Comparison of ENCODE assay signal across 9 cellular contexts in the genomic region with DNA sequence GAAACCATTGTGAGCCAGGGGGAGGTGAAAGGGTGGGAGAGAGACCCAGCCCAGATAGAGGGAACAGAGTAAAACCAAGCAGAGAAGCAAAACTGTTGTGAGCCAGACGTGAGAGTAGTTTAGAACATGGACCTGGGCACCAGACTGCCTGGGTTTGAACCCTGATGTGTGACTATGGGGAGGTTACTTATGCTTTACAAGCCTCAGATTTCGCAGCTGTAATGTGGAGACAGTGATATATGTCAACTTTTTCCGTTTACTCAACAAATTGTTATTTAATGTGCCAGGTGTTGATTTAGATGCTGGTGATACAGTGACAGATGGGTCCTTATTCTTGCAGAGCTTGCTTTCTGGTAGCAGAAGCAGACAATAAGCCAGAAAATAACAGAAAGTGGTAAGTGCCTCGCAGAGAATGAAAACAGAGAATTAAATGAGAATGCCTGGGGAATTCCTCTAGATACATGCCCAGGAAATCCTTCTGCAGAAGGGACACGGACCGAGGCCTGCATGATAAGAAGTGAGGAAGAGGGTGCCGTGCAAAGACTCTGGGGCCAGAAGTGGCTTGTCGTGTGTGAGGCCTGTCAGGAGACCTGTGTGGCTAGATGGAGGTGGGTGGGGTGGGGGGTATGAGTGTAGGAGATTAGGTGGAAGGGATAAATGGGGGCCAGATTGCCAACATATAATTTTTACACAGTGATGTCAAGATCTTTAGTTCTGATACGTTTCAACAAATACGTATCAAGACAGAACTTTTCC. TPM values are rescaled to one million over a fixed set of nuclear protein-coding genes. Genes with fewer than 3 reads are reported as not detected.
A peak's percentile ranks its signal among the peaks of the same experiment; 100 is the strongest.
DNase-seq lines count a peak whose midpoint lies in the region; ATAC-seq and TF ChIP-seq lines count a peak whose summit lies in the region.
"Had no signal": no experiment of that assay in that cellular context is flagged by ENCODE, and none has a peak within 500 bp of the region (broad histone marks: within the 10 kb centered on the region; RNA-seq: fewer than 3 reads in every experiment).

No MANE protein-coding gene starts in this region.

- TF ChIP-seq CTCF in adrenal gland (IDR thresholded peaks at IDR 0.05) = no peak
- TF ChIP-seq CTCF in coronary artery (IDR thresholded peaks at IDR 0.05) = no peak
- no peak for TF ChIP-seq CTCF in CD14-positive monocyte (IDR thresholded peaks at IDR 0.05)
- no peak for TF ChIP-seq CTCF in WTC11 (IDR thresholded peaks at IDR 0.05)

- H3K4me2 ChIP-seq in BLaER1 = peak overlapping the region; percentile 20

- CTCF ChIA-PET in WTC11 (lab: Charles Lee) = no interaction called here

- H3K36me3 ChIP-seq in BLaER1 = no peaks in the 10 kb centered on the region
- H3K36me3 ChIP-seq in adrenal gland (replicated peaks in 1 of 2) = no peaks in the 10 kb centered on the region

- no peak overlapping the region for H3K27ac Mint-ChIP-seq in stimulated activated memory B cell treated with anti-CD40 and anti-IgM and Interleukin-4, amounts not matched to agents 10 μg/mL and 1 μg/mL and 100 μg/mL, for 72 hours
- H3K27ac Mint-ChIP-seq in CD14-positive monocyte = no peak overlapping the region
- no peak overlapping the region for H3K27ac Mint-ChIP-seq in WTC11
- H3K27ac Mint-ChIP-seq: naive thymus-derived CD8-positive, alpha-beta T cell had no signal

- H3K4me3 Mint-ChIP-seq in stimulated activated memory B cell treated with anti-CD40 and anti-IgM and Interleukin-4, amounts not matched to agents 10 μg/mL and 1 μg/mL and 100 μg/mL, for 72 hours = no peak overlapping the region
- H3K4me3 Mint-ChIP-seq in CD14-positive monocyte (no peak overlapping the region), WTC11 (no peak overlapping the region)

- H3K4me1 ChIP-seq in BLaER1 = peaks cover 15% of the 10 kb centered on the region
- peaks cover 26 to 42% of the 10 kb centered on the region in 2 donors for H3K4me1 ChIP-seq in adrenal gland (replicated peaks in 1 of 2)

- peaks cover 38% of the 10 kb centered on the region for H3K4me1 Mint-ChIP-seq in stimulated activated memory B cell treated with anti-CD40 and anti-IgM and Interleukin-4, amounts not matched to agents 10 μg/mL and 1 μg/mL and 100 μg/mL, for 72 hours
- peaks cover 21% of the 10 kb centered on the region for H3K4me1 Mint-ChIP-seq in CD14-positive monocyte
- no peaks in the 10 kb centered on the region for H3K4me1 Mint-ChIP-seq in WTC11

- H3K9me3 Mint-ChIP-seq in stimulated activated memory B cell treated with anti-CD40 and anti-IgM and Interleukin-4, amounts not matched to agents 10 μg/mL and 1 μg/mL and 100 μg/mL, for 72 hours = peaks cover 2% of the 10 kb centered on the region
- H3K9me3 Mint-ChIP-seq in CD14-positive monocyte (peaks cover 0 to 2% (median 0%) of the 10 kb centered on the region in 7 donors), WTC11 (peaks cover 5% of the 10 kb centered on the region; the same call in 1 of the 2 replicates)
- H3K9me3 Mint-ChIP-seq: naive thymus-derived CD8-positive, alpha-beta T cell had no signal

- WGBS in adrenal gland, 4 donors = 51 to 61% (median 59%) methylated on average over 10 of the region's 10 CpGs

- no peak overlapping the region for H3K4me3 ChIP-seq in BLaER1
- H3K4me3 ChIP-seq in adrenal gland = no peak overlapping the region
- H3K4me3 ChIP-seq in coronary artery = no peak overlapping the region

- H3K27me3 Mint-ChIP-seq in stimulated activated memory B cell treated with anti-CD40 and anti-IgM and Interleukin-4, amounts not matched to agents 10 μg/mL and 1 μg/mL and 100 μg/mL, for 72 hours = no peaks in the 10 kb centered on the region
- H3K27me3 Mint-ChIP-seq in CD14-positive monocyte (ENCODE audit: low read depth in 3 of 3) (peaks cover 0 to 4% (median 0%) of the 10 kb centered on the region in 3 donors), WTC11 (ENCODE audit: low read depth) (no peaks in the 10 kb centered on the region)
- H3K27me3 Mint-ChIP-seq: naive thymus-derived CD8-positive, alpha-beta T cell had no signal

- H3K27me3 ChIP-seq in BLaER1 (no peaks in the 10 kb centered on the region), adrenal gland (no peaks in the 10 kb centered on the region)

- no peak for TF ChIP-seq POLR2A in adrenal gland (IDR thresholded peaks at IDR 0.05)

- DNase-seq in adrenal gland = no peak
- no peak for DNase-seq in coronary artery (ENCODE audit: low spot score)
- DNase-seq in CD14-positive monocyte (ENCODE audit: low spot score) = no peak
- no peak for DNase-seq in WTC11 (ENCODE audit: low spot score)

- no peak overlapping the region for H3K9ac ChIP-seq in BLaER1

- intact Hi-C loops in adrenal gland (cut with DNase I) (no loop called here), CD14-positive monocyte (cut with micrococcal nuclease) (no loop called here)

- peaks cover 4% of the 10 kb centered on the region for H3K36me3 Mint-ChIP-seq in stimulated activated memory B cell treated with anti-CD40 and anti-IgM and Interleukin-4, amounts not matched to agents 10 μg/mL and 1 μg/mL and 100 μg/mL, for 72 hours
- H3K36me3 Mint-ChIP-seq in CD14-positive monocyte (no peaks in the 10 kb centered on the region), WTC11 (no peaks in the 10 kb centered on the region)

- peaks cover 5% of the 10 kb centered on the region; the same call in 1 of the 2 replicates for H4K20me1 ChIP-seq in BLaER1

- ATAC-seq in GM19372 (IDR thresholded peaks at IDR 0.05; ENCODE audit: low read depth, unreplicated experiment) = peak; percentile 34
- ATAC-seq in HG03442 (IDR thresholded peaks at IDR 0.05; ENCODE audit: unreplicated experiment) = peak; percentile 10
- ATAC-seq in stimulated activated memory B cell treated with anti-CD40 and anti-IgM and Interleukin-4, amounts not matched to agents 10 μg/mL and 1 μg/mL and 100 μg/mL, for 72 hours = peak; percentile 67
- no peak; the same call in 1 of the 2 replicates for ATAC-seq in WTC11

- H3K9me3 ChIP-seq in BLaER1 = no peaks in the 10 kb centered on the region
- H3K9me3 ChIP-seq in adrenal gland (replicated peaks in 1 of 3) = no peaks in the 10 kb centered on the region

- POLR2A ChIA-PET in WTC11 (lab: Charles Lee) = no interaction called here

- H3K27ac ChIP-seq in BLaER1 (no peak overlapping the region), adrenal gland (peak overlapping the region in 3 of 5 donors; percentile 62 to 76 (median 72)), coronary artery (peak overlapping the region in 1 of 2 donors; percentile 11)

TF ChIP-seq in WTC11, 78 proteins besides CTCF, POLR2A, EP300 and RAD21 (continues in another document):
- TF ChIP-seq TCF7 (CRISPR knock-in tag; IDR thresholded peaks at IDR 0.05; ENCODE audit: low read depth) = no peak
- no peak for TF ChIP-seq ZBTB21 (CRISPR knock-in tag; IDR thresholded peaks at IDR 0.05; ENCODE audit: borderline replicate concordance)
- no peak for TF ChIP-seq ZNF219 (CRISPR knock-in tag; IDR thresholded peaks at IDR 0.05; ENCODE audit: borderline replicate concordance)
- TF ChIP-seq FOXJ3 (CRISPR knock-in tag; IDR thresholded peaks at IDR 0.05; ENCODE audit: borderline replicate concordance) = no peak
- TF ChIP-seq SMAD4 (CRISPR knock-in tag; IDR thresholded peaks at IDR 0.05) = no peak
- no peak for TF ChIP-seq E2F4 (CRISPR knock-in tag; IDR thresholded peaks at IDR 0.05; ENCODE audit: borderline replicate concordance, low read depth)
- TF ChIP-seq ZNF121 (CRISPR knock-in tag; IDR thresholded peaks at IDR 0.05) = no peak
- TF ChIP-seq, protein P1, sequence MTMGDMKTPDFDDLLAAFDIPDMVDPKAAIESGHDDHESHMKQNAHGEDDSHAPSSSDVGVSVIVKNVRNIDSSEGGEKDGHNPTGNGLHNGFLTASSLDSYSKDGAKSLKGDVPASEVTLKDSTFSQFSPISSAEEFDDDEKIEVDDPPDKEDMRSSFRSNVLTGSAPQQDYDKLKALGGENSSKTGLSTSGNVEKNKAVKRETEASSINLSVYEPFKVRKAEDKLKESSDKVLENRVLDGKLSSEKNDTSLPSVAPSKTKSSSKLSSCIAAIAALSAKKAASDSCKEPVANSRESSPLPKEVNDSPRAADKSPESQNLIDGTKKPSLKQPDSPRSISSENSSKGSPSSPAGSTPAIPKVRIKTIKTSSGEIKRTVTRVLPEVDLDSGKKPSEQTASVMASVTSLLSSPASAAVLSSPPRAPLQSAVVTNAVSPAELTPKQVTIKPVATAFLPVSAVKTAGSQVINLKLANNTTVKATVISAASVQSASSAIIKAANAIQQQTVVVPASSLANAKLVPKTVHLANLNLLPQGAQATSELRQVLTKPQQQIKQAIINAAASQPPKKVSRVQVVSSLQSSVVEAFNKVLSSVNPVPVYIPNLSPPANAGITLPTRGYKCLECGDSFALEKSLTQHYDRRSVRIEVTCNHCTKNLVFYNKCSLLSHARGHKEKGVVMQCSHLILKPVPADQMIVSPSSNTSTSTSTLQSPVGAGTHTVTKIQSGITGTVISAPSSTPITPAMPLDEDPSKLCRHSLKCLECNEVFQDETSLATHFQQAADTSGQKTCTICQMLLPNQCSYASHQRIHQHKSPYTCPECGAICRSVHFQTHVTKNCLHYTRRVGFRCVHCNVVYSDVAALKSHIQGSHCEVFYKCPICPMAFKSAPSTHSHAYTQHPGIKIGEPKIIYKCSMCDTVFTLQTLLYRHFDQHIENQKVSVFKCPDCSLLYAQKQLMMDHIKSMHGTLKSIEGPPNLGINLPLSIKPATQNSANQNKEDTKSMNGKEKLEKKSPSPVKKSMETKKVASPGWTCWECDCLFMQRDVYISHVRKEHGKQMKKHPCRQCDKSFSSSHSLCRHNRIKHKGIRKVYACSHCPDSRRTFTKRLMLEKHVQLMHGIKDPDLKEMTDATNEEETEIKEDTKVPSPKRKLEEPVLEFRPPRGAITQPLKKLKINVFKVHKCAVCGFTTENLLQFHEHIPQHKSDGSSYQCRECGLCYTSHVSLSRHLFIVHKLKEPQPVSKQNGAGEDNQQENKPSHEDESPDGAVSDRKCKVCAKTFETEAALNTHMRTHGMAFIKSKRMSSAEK (CRISPR knock-in tag; IDR thresholded peaks at IDR 0.05; ENCODE audit: borderline replicate concordance) = no peak
- TF ChIP-seq ZNF396 (CRISPR knock-in tag; IDR thresholded peaks at IDR 0.05; ENCODE audit: borderline replicate concordance) = no peak
- TF ChIP-seq TEAD1 (CRISPR knock-in tag; IDR thresholded peaks at IDR 0.05) = no peak

RNA-seq across cellular contexts. Expression of gene KAT2B, which starts 15.0 kb away (rescaled TPM):
- total RNA-seq in adrenal gland (10 to 100 TPM; 17.0 to 32.2 (median 21.3) TPM), WTC11 (2021) (1.4 to 2.7 TPM (median 2.0 TPM) in 3 replicates)
- polyA plus RNA-seq in adrenal gland (10 to 100 TPM in 2 of 3 donors, 1 to 10 TPM in 1; 5.4 to 16.7 (median 10.6) TPM), CD14-positive monocyte (1 to 10 TPM; 2.7 to 3.5 TPM)

RNA-seq across cellular contexts. Expression of gene PP2D1, which starts 43.1 kb away (rescaled TPM):
- total RNA-seq in adrenal gland (not detected), WTC11 (2021) (not detected in 3 replicates)
- polyA plus RNA-seq in adrenal gland (not detected), CD14-positive monocyte (under 1 TPM; 0.41 to 0.56 TPM)
- total RNA-seq: naive thymus-derived CD8-positive, alpha-beta T cell had no signal
